ENCODE assay signal across 26 cellular contexts in genomic region chr1:213107613-213108012, GRCh38. TPM values are rescaled to one million over a fixed set of nuclear protein-coding genes. Genes with fewer than 3 reads are reported as not detected.
DNase-seq lines count a peak whose midpoint lies in the region; ATAC-seq, FAIRE-seq and TF ChIP-seq lines count a peak whose summit lies in the region.
"Had no signal": no experiment of that assay in that cellular context is flagged by ENCODE, and none has a peak within 500 bp of the region (broad histone marks: within the 10 kb centered on the region; RNA-seq: fewer than 3 reads in every experiment).

No MANE protein-coding gene starts in this region.

- TF ChIP-seq CTCF in D721Med (IDR thresholded peaks at IDR 0.05; ENCODE audit: insufficient read depth, missing control alignments) (no peak), HEK293 (tag by site-specific recombination; IDR thresholded peaks at IDR 0.05) (no peak), K562 (IDR thresholded peaks at IDR 0.05 in 2 of 3, conservative IDR thresholded peaks at IDR 0.05 in 1 of 3; ENCODE audit: insufficient read depth in 2 of 3, low read depth in 1 of 3, low read length in 3 of 3) (no peak), H9 (conservative IDR thresholded peaks at IDR 0.05) (no peak)

- DNase-seq in activated naive CD4-positive, alpha-beta T cell treated with anti-CD3 and anti-CD28 coated beads, Interleukin-2, amount 10 ng/mL, durations not matched to agents 7 days and 5 days = no peak
- no peak for DNase-seq in activated naive CD4-positive, alpha-beta T cell treated with anti-CD3 and anti-CD28 coated beads, Interleukin-2, amount 50 U/mL, for 72 hours (ENCODE audit: low spot score in 2 of 2)
- DNase-seq in D721Med (ENCODE audit: insufficient read length, low spot score) = no peak
- DNase-seq in K562 (ENCODE audit: extremely low read depth in 1 of 4, low spot score in 3 of 4) = no peak
- DNase-seq in midbrain (lab: John Stamatoyannopoulos, UW) = no peak
- no peak for DNase-seq in H9
- DNase-seq: AML-193; Caco-2; Calu3; CD4-positive, alpha-beta T cell; CD8-positive, alpha-beta T cell; DMS 273 treated with DMSO at 0.1 percent for 48 hours; DMS153; DMS53; DMS79; DND-41; EL; GDM1 had no signal

- H3K9ac ChIP-seq in K562 (ENCODE audit: insufficient read depth in 1 of 2, low read depth in 2 of 2, low read length in 2 of 2) = no peak overlapping the region
- H3K9ac ChIP-seq in H9 (ENCODE audit: extremely low read depth, insufficient read length, low read length) = no peak overlapping the region
- H3K9ac ChIP-seq: BLaER1 treated with 17β-estradiol and CSF1 and Interleukin-3, amounts not matched to agents 10 nM and 100 nM had no signal

- no peak overlapping the region for H3K4me3 Mint-ChIP-seq in activated naive CD4-positive, alpha-beta T cell treated with anti-CD3 and anti-CD28 coated beads, Interleukin-2, amount 10 ng/mL, durations not matched to agents 7 days and 5 days
- H3K4me3 Mint-ChIP-seq in H9 = no peak overlapping the region
- H3K4me3 Mint-ChIP-seq: B cell; CD4-positive, alpha-beta T cell; CD8-positive, alpha-beta T cell had no signal

- CTCF ChIA-PET in activated naive CD4-positive, alpha-beta T cell treated with anti-CD3 and anti-CD28 coated beads, Interleukin-2, amount 10 ng/mL, durations not matched to agents 7 days and 5 days (lab: Charles Lee) = interaction anchor here (1.0 kb wide), 1 partner anchor 18 kb away, joined by 3 read pairs; no protein-coding TSS in a partner anchor
- CTCF ChIA-PET in HEK293 (lab: Yijun Ruan, JAX) = interaction anchor here (0.7 kb wide), 1 partner anchor 23 kb away, joined by 3 read pairs; no protein-coding TSS in a partner anchor
- CTCF ChIA-PET in K562 (lab: Yijun Ruan, JAX; ENCODE audit: low intra/inter-chr PET ratio) = no interaction called here

- TF ChIP-seq RAD21 in K562 (CRISPR knock-in tag; conservative IDR thresholded peaks at IDR 0.05 in 1 of 2, IDR thresholded peaks at IDR 0.05 in 1 of 2) = no peak

- H3K4me1 ChIP-seq in HEK293 (ENCODE audit: control insufficient read depth, insufficient read depth, low read length) (no peaks in the 10 kb centered on the region), K562 (replicated peaks in 1 of 2; ENCODE audit: control insufficient read depth in 2 of 2, insufficient read depth in 2 of 2, low read length in 2 of 2) (no peaks in the 10 kb centered on the region), H9 (ENCODE audit: insufficient read depth, low read length) (no peaks in the 10 kb centered on the region; the same call in 1 of the 2 replicates)
- H3K4me1 ChIP-seq: A549 had no signal

- H3K27me3 Mint-ChIP-seq in activated naive CD4-positive, alpha-beta T cell treated with anti-CD3 and anti-CD28 coated beads, Interleukin-2, amount 10 ng/mL, durations not matched to agents 7 days and 5 days = no peaks in the 10 kb centered on the region
- H3K27me3 Mint-ChIP-seq in H9 (ENCODE audit: low read depth) = no peaks in the 10 kb centered on the region
- H3K27me3 Mint-ChIP-seq: B cell; CD4-positive, alpha-beta T cell had no signal

- H3K79me1 ChIP-seq in H9 (ENCODE audit: insufficient read depth, low read depth, low read length, poor library complexity, severe bottlenecking) = no peaks in the 10 kb centered on the region

- 53% methylated on average over 2 of the region's 2 CpGs for WGBS in K562 (ENCODE audit: insufficient coverage, low coverage, missing lambda C conversion rate)
- no CpG with 5 or more reads among the region's 2 CpGs for WGBS in H9 (ENCODE audit: extremely low coverage, insufficient read length, low lambda C conversion rate)

- peaks cover 3% of the 10 kb centered on the region in 2 experiments; a peak in 2 of 3 replicates for H3K36me3 ChIP-seq in HEK293 (ENCODE audit: control insufficient read depth in 2 of 2, insufficient read depth in 1 of 2, low read length in 2 of 2)
- H3K36me3 ChIP-seq in K562 (ENCODE audit: control insufficient read depth, insufficient read depth, low read length) = peaks cover 13% of the 10 kb centered on the region

- TF ChIP-seq POLR2A in K562 (conservative IDR thresholded peaks at IDR 0.05) = no peak

- no peak overlapping the region for H3K18ac ChIP-seq in H9 (ENCODE audit: insufficient read length, low read depth, low read length)

- H3K56ac ChIP-seq in H9 (ENCODE audit: insufficient read length, low read depth, low read length) = no peak overlapping the region

- no peak overlapping the region for H4K8ac ChIP-seq in H9 (replicated peaks; ENCODE audit: insufficient read length, low read depth, low read length)

- H3K79me2 ChIP-seq in K562 (ENCODE audit: control insufficient read depth, insufficient read depth, low read length) = peaks cover 19% of the 10 kb centered on the region
- no peaks in the 10 kb centered on the region for H3K79me2 ChIP-seq in H9 (ENCODE audit: insufficient read depth, low read length)

- no peak for TF ChIP-seq EP300 in K562 (IDR thresholded peaks at IDR 0.05; ENCODE audit: low read length)

- H2BK120ac ChIP-seq in H9 (ENCODE audit: low read depth, low read length, poor library complexity, severe bottlenecking) = no peak overlapping the region

- no peak overlapping the region for H2AK5ac ChIP-seq in H9 (ENCODE audit: insufficient read length, low read length)

- H2AFZ ChIP-seq in K562 (ENCODE audit: low read depth, low read length) = no peak overlapping the region
- no peak overlapping the region for H2AFZ ChIP-seq in H9 (ENCODE audit: low read length)

- H3K36me3 Mint-ChIP-seq in activated naive CD4-positive, alpha-beta T cell treated with anti-CD3 and anti-CD28 coated beads, Interleukin-2, amount 10 ng/mL, durations not matched to agents 7 days and 5 days = peaks cover 4% of the 10 kb centered on the region
- peaks cover 6 to 7% of the 10 kb centered on the region in 2 donors for H3K36me3 Mint-ChIP-seq in activated naive CD4-positive, alpha-beta T cell treated with anti-CD3 and anti-CD28 coated beads, Interleukin-2, amount 50 U/mL, for 72 hours
- H3K36me3 Mint-ChIP-seq in H9 (ENCODE audit: insufficient read depth in 1 of 3, low read depth in 3 of 3) = peaks cover 5 to 7% (median 5%) of the 10 kb centered on the region in 3 experiments

- no peak overlapping the region for H3K4ac ChIP-seq in H9 (ENCODE audit: low read depth, low read length)

- no peak overlapping the region for H3K4me2 ChIP-seq in K562 (ENCODE audit: insufficient read depth, low read length)
- no peak overlapping the region for H3K4me2 ChIP-seq in H9 (ENCODE audit: insufficient read depth, insufficient read length, low read length)
- H3K4me2 ChIP-seq: A549; BLaER1 treated with 17β-estradiol and CSF1 and Interleukin-3, amounts not matched to agents 10 nM and 100 nM had no signal

- H4K91ac ChIP-seq in H9 (ENCODE audit: insufficient read length, low read depth, low read length) = no peak overlapping the region

- no peak overlapping the region for H3K23ac ChIP-seq in H9 (ENCODE audit: insufficient read length, low read depth, low read length)

- H4K5ac ChIP-seq in H9 (ENCODE audit: insufficient read length, low read depth, low read length) = no peak overlapping the region

- POLR2A ChIA-PET in HEK293 (lab: Yijun Ruan, JAX) (no interaction called here), K562 (lab: Yijun Ruan, JAX) (interaction anchor here (1.0 to 2.0 kb wide), 2 partner anchors 13 to 20 kb away, joined by 4 to 5 read pairs; no protein-coding TSS in a partner anchor)

- no peak overlapping the region for H2BK15ac ChIP-seq in H9 (ENCODE audit: low read depth, low read length)

- no peaks in the 10 kb centered on the region for H3K23me2 ChIP-seq in H9 (ENCODE audit: insufficient read length, low read depth, low read length, poor library complexity, severe bottlenecking)

- H3K27me3 ChIP-seq in K562 (ENCODE audit: control insufficient read depth in 2 of 2, insufficient read depth in 2 of 2, low read length in 2 of 2) (no peaks in the 10 kb centered on the region), H9 (ENCODE audit: insufficient read depth, low read length) (no peaks in the 10 kb centered on the region)
- H3K27me3 ChIP-seq: BLaER1 treated with 17β-estradiol and CSF1 and Interleukin-3, amounts not matched to agents 10 nM and 100 nM had no signal

- peaks cover 8% of the 10 kb centered on the region for H3K4me1 Mint-ChIP-seq in activated naive CD4-positive, alpha-beta T cell treated with anti-CD3 and anti-CD28 coated beads, Interleukin-2, amount 10 ng/mL, durations not matched to agents 7 days and 5 days
- peaks cover 6 to 7% of the 10 kb centered on the region in 2 experiments for H3K4me1 Mint-ChIP-seq in H9

- no peak overlapping the region for H3T11ph ChIP-seq in H9 (ENCODE audit: low read length)

- no peaks in the 10 kb centered on the region for H4K20me1 ChIP-seq in K562 (replicated peaks; ENCODE audit: control insufficient read depth, insufficient read depth, low read length)
- no peaks in the 10 kb centered on the region for H4K20me1 ChIP-seq in H9 (ENCODE audit: control insufficient read depth, insufficient read depth, insufficient read length)

- H3K4me3 ChIP-seq in HEK293 (ENCODE audit: low read depth, low read length) (no peak overlapping the region), K562 (no peak overlapping the region)
- H3K4me3 ChIP-seq: A549; BLaER1 treated with 17β-estradiol and CSF1 and Interleukin-3, amounts not matched to agents 10 nM and 100 nM; GM12878 had no signal

- no peak overlapping the region for H3K14ac ChIP-seq in H9 (ENCODE audit: insufficient read depth, low read length)

- no TSS peak for BruUV-seq in K562 (replicated peaks; lab: Mats Ljungman, UMichigan)

- H2BK20ac ChIP-seq in H9 (ENCODE audit: low read depth, low read length, poor library complexity, severe bottlenecking) = no peak overlapping the region

- H3K9me3 ChIP-seq in HEK293 (ENCODE audit: control insufficient read depth, insufficient read depth, low read depth, low read length) (no peaks in the 10 kb centered on the region), K562 (replicated peaks; ENCODE audit: control insufficient read depth, insufficient read depth, low read depth, low read length) (no peaks in the 10 kb centered on the region), H9 (ENCODE audit: control insufficient read depth, low read depth, low read length) (no peaks in the 10 kb centered on the region)
- H3K9me3 ChIP-seq: A549, Caco-2 had no signal

- H3K9me1 ChIP-seq in K562 (ENCODE audit: control insufficient read depth, insufficient read depth, low read length) = no peaks in the 10 kb centered on the region

- H3K9me3 Mint-ChIP-seq in activated naive CD4-positive, alpha-beta T cell treated with anti-CD3 and anti-CD28 coated beads, Interleukin-2, amount 10 ng/mL, durations not matched to agents 7 days and 5 days = no peaks in the 10 kb centered on the region
- peaks cover 4% of the 10 kb centered on the region in 2 donors for H3K9me3 Mint-ChIP-seq in activated naive CD4-positive, alpha-beta T cell treated with anti-CD3 and anti-CD28 coated beads, Interleukin-2, amount 50 U/mL, for 72 hours
- peaks cover 0 to under 1% of the 10 kb centered on the region in 2 experiments; a peak in 2 of 5 replicates for H3K9me3 Mint-ChIP-seq in H9

- in situ Hi-C loops in K562 (cut with MboI) = no loop called here

- H2BK12ac ChIP-seq in H9 (ENCODE audit: insufficient read length, low read depth, low read length) = no peak overlapping the region

- intact Hi-C loops in K562 (cut with micrococcal nuclease) = no loop called here

- no peak overlapping the region for H2BK5ac ChIP-seq in H9 (ENCODE audit: insufficient read length, low read length)

- FAIRE-seq in D721Med (lab: Jason Lieb, UNC) (peak; percentile 41), K562 (lab: Jason Lieb, UNC) (no peak)
- FAIRE-seq: A549, GM12878, GM12892, GM18507 had no signal

- ATAC-seq in activated naive CD4-positive, alpha-beta T cell treated with anti-CD3 and anti-CD28 coated beads, Interleukin-2, amount 50 U/mL, for 72 hours = no peak
- no peak for ATAC-seq in K562
- ATAC-seq: A549; CD8-positive, alpha-beta T cell; GM12878 had no signal

- H3K27ac ChIP-seq in HEK293 (ENCODE audit: extremely low read depth, low read depth, low read length) (no peak overlapping the region), K562 (ENCODE audit: extremely low read depth, low read depth, low read length) (no peak overlapping the region), H9 (ENCODE audit: insufficient read length, low read depth, low read length) (no peak overlapping the region)
- H3K27ac ChIP-seq: 22Rv1; A549; BLaER1 treated with 17β-estradiol and CSF1 and Interleukin-3, amounts not matched to agents 10 nM and 100 nM had no signal

- H3K27ac Mint-ChIP-seq in activated naive CD4-positive, alpha-beta T cell treated with anti-CD3 and anti-CD28 coated beads, Interleukin-2, amount 10 ng/mL, durations not matched to agents 7 days and 5 days = peak overlapping the region; percentile 8
- no peak overlapping the region for H3K27ac Mint-ChIP-seq in activated naive CD4-positive, alpha-beta T cell treated with anti-CD3 and anti-CD28 coated beads, Interleukin-2, amount 50 U/mL, for 72 hours
- H3K27ac Mint-ChIP-seq in H9 = no peak overlapping the region
- H3K27ac Mint-ChIP-seq: B cell; CD4-positive, alpha-beta T cell; CD8-positive, alpha-beta T cell had no signal

RNA-seq across cellular contexts. Expression of gene RPS6KC1, which starts 56.6 kb away (rescaled TPM):
- 10 to 100 TPM in 1 of 2 donors, 1 to 10 TPM in 1; 8.7 to 13.0 TPM for total RNA-seq in activated naive CD4-positive, alpha-beta T cell treated with anti-CD3 and anti-CD28 coated beads, Interleukin-2, amount 50 U/mL, for 72 hours
- 50.3 and 199 TPM in 2 replicates for total RNA-seq in K562 (2011; cell fraction: chromatin; rRNA removed; ENCODE audit: low replicate concordance)
- total RNA-seq in K562 (2011; cell fraction: nucleolus; rRNA removed) = 24.5 and 42.1 TPM in 2 replicates
- 77.2 and 100 TPM in 2 replicates for total RNA-seq in K562 (2011; cell fraction: nucleoplasm; rRNA removed)
- total RNA-seq in K562 (2014; rRNA removed) (22.0 and 23.6 TPM in 2 replicates), K562 (2014; rRNA removed; fragmentation: Illumina TruSeq; extraction: Trizol) (33.2 and 36.7 TPM in 2 replicates), K562 (2015; rRNA removed; fragmentation: Illumina TruSeq; extraction: Trizol) (30.5 and 34.6 TPM in 2 replicates), K562 (2021) (20.0 and 22.0 TPM in 2 replicates), H9 (2021) (15.9 and 16.9 TPM in 2 replicates)
- polyA plus RNA-seq in K562 (2011; rRNA removed) (22.1 and 32.8 TPM in 2 replicates), K562 (2014; fragmentation: Illumina TruSeq; extraction: Trizol) (17.0 and 20.9 TPM in 2 replicates), K562 (2014; fragmentation: Nextera tagmentation; extraction: Ambion mirVana) (1 to 10 TPM; 4.3 to 7.6 TPM), K562 (2014; rRNA removed) (15.5 and 16.4 TPM in 2 replicates)
- polyA plus RNA-seq in K562 (2011; cell fraction: cytosol; rRNA removed) = 4.9 and 9.6 TPM in 2 replicates
- polyA plus RNA-seq in K562 (2011; cell fraction: nucleus; rRNA removed) = 31.7 and 48.5 TPM in 2 replicates
- polyA plus RNA-seq in K562 (2012) = 14.2 and 18.0 TPM in 2 replicates
- 66.6 and 66.8 TPM in 2 replicates for polyA minus RNA-seq in K562 (2011; rRNA and poly(A)+ RNA removed)
- polyA minus RNA-seq in K562 (2011; cell fraction: cytosol; rRNA and poly(A)+ RNA removed) = 15.3 and 18.1 TPM in 2 replicates
- polyA minus RNA-seq in K562 (2011; cell fraction: nucleus; rRNA and poly(A)+ RNA removed) = 61.1 and 83.0 TPM in 2 replicates
